ENCODE assay signal across 9 cellular contexts in the genomic region with DNA sequence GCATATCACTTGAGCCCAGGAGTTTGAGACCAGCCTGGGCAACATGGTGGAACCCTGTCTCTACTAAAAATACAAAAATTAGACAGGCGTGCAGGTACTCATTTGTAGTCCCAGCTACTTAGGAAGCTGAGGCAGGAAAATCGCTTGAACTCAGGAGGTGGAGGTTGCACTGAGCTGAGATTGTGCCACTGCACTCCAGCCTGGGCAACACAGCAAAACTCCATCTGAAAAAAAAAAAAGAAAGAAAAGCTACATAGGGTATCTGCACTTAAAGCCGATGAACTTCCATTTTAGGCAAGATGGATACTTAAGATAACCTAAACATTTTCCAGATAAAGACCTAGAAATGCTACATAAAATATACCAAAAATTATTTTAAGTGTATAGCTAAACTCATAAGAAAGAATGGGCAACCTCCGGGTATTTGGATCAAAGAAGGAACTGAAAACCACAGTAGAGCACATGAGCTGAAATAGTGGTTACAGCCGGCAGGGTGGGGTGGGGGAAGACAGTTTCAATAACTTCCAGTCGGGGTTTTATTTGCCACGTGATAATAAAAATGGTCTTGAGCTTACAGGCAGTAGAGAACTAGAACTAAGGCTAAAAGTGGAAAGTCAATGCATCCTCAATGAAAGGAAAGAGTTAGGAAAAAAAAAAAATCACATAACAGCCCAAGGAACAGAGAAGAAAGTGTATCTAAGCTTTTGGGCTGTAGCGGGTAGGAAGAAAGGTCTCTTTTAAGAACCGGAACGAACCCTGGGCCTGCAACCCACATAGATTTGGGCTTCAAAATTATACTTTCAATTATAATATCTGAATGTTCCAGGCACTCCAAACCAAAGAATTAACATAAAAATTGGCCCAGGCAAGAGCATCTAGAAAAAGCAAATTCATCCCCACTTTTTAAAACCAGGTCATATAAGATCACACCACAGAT. TPM values are rescaled to one million over a fixed set of nuclear protein-coding genes. Genes with fewer than 3 reads are reported as not detected.
DNase-seq lines count a peak whose midpoint lies in the region; ATAC-seq and TF ChIP-seq lines count a peak whose summit lies in the region.
"Had no signal": no experiment of that assay in that cellular context is flagged by ENCODE, and none has a peak within 500 bp of the region (broad histone marks: within the 10 kb centered on the region; RNA-seq: fewer than 3 reads in every experiment).

No MANE protein-coding gene starts in this region.

- no peaks in the 10 kb centered on the region for H3K9me3 ChIP-seq in mammary epithelial cell (replicated peaks; ENCODE audit: insufficient read depth, low read length)

- no peaks in the 10 kb centered on the region for H4K20me1 ChIP-seq in mammary epithelial cell (ENCODE audit: insufficient read depth, low read length)

- ATAC-seq in HG03139 (IDR thresholded peaks at IDR 0.05; ENCODE audit: unreplicated experiment), result peak; percentile 83

- H3K27ac ChIP-seq in mammary epithelial cell (ENCODE audit: insufficient read depth, low read depth, low read length), result no peak overlapping the region

- POLR2A ChIA-PET in MCF 10A (lab: Yijun Ruan, JAX), result interaction anchor here (0.6 to 4.4 kb wide), 4 partner anchors 75 to 129 kb away, joined by 3 to 31 read pairs (median 4); a partner anchor contains a TSS

- dilution Hi-C loops in mammary epithelial cell (cut with HindIII; ENCODE audit: low sequenced_read_pairs), result loop anchor here (5.0 kb wide), 1 partner anchor 73 kb away; no protein-coding TSS in a partner anchor

- H3K79me2 ChIP-seq in mammary epithelial cell (ENCODE audit: insufficient read depth, low read length), result peaks cover 7% of the 10 kb centered on the region

- H3K27me3 ChIP-seq in mammary epithelial cell (ENCODE audit: insufficient read depth, low read length), result no peaks in the 10 kb centered on the region

- no peak for TF ChIP-seq CTCF in MCF 10A (IDR thresholded peaks at IDR 0.05; ENCODE audit: unreplicated experiment)
- TF ChIP-seq CTCF in mammary epithelial cell (conservative IDR thresholded peaks at IDR 0.05 in 1 of 2, IDR thresholded peaks at IDR 0.05 in 1 of 2; ENCODE audit: extremely low read depth in 1 of 2, insufficient read depth in 1 of 2, low read depth in 1 of 2, low read length in 2 of 2), result no peak
- TF ChIP-seq CTCF in foreskin fibroblast (IDR thresholded peaks at IDR 0.05; ENCODE audit: low read depth, low read length), result no peak

- H3K4me1 ChIP-seq in mammary epithelial cell (ENCODE audit: insufficient read depth, low read length), result peaks cover 46% of the 10 kb centered on the region

- CTCF ChIA-PET in MCF 10A (lab: Yijun Ruan, JAX), result interaction anchor here (0.5 to 8.7 kb wide), 11 partner anchors 10 to 181 kb away, joined by 3 to 106 read pairs (median 3); no protein-coding TSS in a partner anchor
- CTCF ChIA-PET in mammary epithelial cell (lab: Charles Lee; ENCODE audit: low non-redundant PET), result no interaction called here

- 93% methylated on average over 10 of the region's 10 CpGs for WGBS in mammary epithelial cell (ENCODE audit: low coverage, missing lambda C conversion rate)

- H3K4me1 Mint-ChIP-seq in MCF 10A (ENCODE audit: insufficient read depth, unreplicated experiment), result peaks cover 38% of the 10 kb centered on the region
- H3K4me1 Mint-ChIP-seq in stimulated activated naive CD8-positive, alpha-beta T cell treated with anti-CD3 and anti-CD28 coated beads, Interleukin-15, Interleukin-2, amounts not matched to agents 100 ng/mL and 50 ng/mL, for 24 hours (ENCODE audit: low read depth), result peaks cover 55% of the 10 kb centered on the region

- no peak overlapping the region for H3K4me2 ChIP-seq in mammary epithelial cell (ENCODE audit: insufficient read depth, low read depth, low read length)

- no peaks in the 10 kb centered on the region for H3K36me3 ChIP-seq in mammary epithelial cell (ENCODE audit: insufficient read depth, low read length)

- intact Hi-C loops in MCF 10A (cut with micrococcal nuclease) (no loop called here), mammary epithelial cell (cut with micrococcal nuclease) (no loop called here)

- DNase-seq in MCF 10A (ENCODE audit: unreplicated experiment), result no peak
- no peak for DNase-seq in mammary epithelial cell
- DNase-seq in T-helper 9 cell, result peak; percentile 19
- DNase-seq in fibroblast of peridontal ligament (ENCODE audit: extremely low read depth), result peak; percentile 53
- no peak for DNase-seq in foreskin fibroblast
- DNase-seq in NCI-H446 (lab: John Stamatoyannopoulos, UW), result no peak
- DNase-seq: natural killer cell had no signal

- no peak overlapping the region for H2AFZ ChIP-seq in mammary epithelial cell (ENCODE audit: low read depth, low read length)

- no TSS peak for BruUV-seq in MCF 10A (replicated peaks; lab: Mats Ljungman, UMichigan)
- BruUV-seq in mammary epithelial cell (replicated peaks; lab: Mats Ljungman, UMichigan), result no TSS peak

- H3K4me3 Mint-ChIP-seq in MCF 10A (ENCODE audit: unreplicated experiment), result no peak overlapping the region
- H3K4me3 Mint-ChIP-seq in stimulated activated naive CD8-positive, alpha-beta T cell treated with anti-CD3 and anti-CD28 coated beads, Interleukin-15, Interleukin-2, amounts not matched to agents 100 ng/mL and 50 ng/mL, for 24 hours, result peak overlapping the region; percentile 50
- H3K4me3 Mint-ChIP-seq: natural killer cell had no signal

- H3K4me3 ChIP-seq in mammary epithelial cell (replicated peaks in 1 of 3; ENCODE audit: insufficient read depth in 1 of 3, low read depth in 2 of 3, low read length in 3 of 3) (no peak overlapping the region), foreskin fibroblast (ENCODE audit: low read depth in 1 of 2, low read length in 2 of 2) (no peak overlapping the region)

- in situ Hi-C loops in mammary epithelial cell (cut with MboI; ENCODE audit: low sequenced_read_pairs in 2 of 2), result no loop called here

- no peaks in the 10 kb centered on the region for H3K27me3 Mint-ChIP-seq in MCF 10A (ENCODE audit: insufficient read depth, unreplicated experiment)
- H3K27me3 Mint-ChIP-seq in stimulated activated naive CD8-positive, alpha-beta T cell treated with anti-CD3 and anti-CD28 coated beads, Interleukin-15, Interleukin-2, amounts not matched to agents 100 ng/mL and 50 ng/mL, for 24 hours, result peaks cover 25% of the 10 kb centered on the region

- H3K36me3 Mint-ChIP-seq in MCF 10A (ENCODE audit: insufficient read depth, unreplicated experiment), result peaks cover 32% of the 10 kb centered on the region
- peaks cover 76% of the 10 kb centered on the region for H3K36me3 Mint-ChIP-seq in stimulated activated naive CD8-positive, alpha-beta T cell treated with anti-CD3 and anti-CD28 coated beads, Interleukin-15, Interleukin-2, amounts not matched to agents 100 ng/mL and 50 ng/mL, for 24 hours (ENCODE audit: low read depth)

- H3K9ac ChIP-seq in mammary epithelial cell (ENCODE audit: insufficient read depth, low read length), result no peak overlapping the region

- H3K9me3 Mint-ChIP-seq in MCF 10A (ENCODE audit: unreplicated experiment), result no peaks in the 10 kb centered on the region
- no peaks in the 10 kb centered on the region for H3K9me3 Mint-ChIP-seq in stimulated activated naive CD8-positive, alpha-beta T cell treated with anti-CD3 and anti-CD28 coated beads, Interleukin-15, Interleukin-2, amounts not matched to agents 100 ng/mL and 50 ng/mL, for 24 hours
- H3K9me3 Mint-ChIP-seq: natural killer cell had no signal

- H3K27ac Mint-ChIP-seq in MCF 10A (ENCODE audit: low read depth, unreplicated experiment), result peak overlapping the region; percentile 19
- peak overlapping the region; percentile 73 for H3K27ac Mint-ChIP-seq in stimulated activated naive CD8-positive, alpha-beta T cell treated with anti-CD3 and anti-CD28 coated beads, Interleukin-15, Interleukin-2, amounts not matched to agents 100 ng/mL and 50 ng/mL, for 24 hours

RNA-seq across cellular contexts. Expression of a gene that starts 53.1 kb away (rescaled TPM):
- total RNA-seq in MCF 10A (2022) (41.3 and 44.7 TPM in 2 replicates), mammary epithelial cell (10 to 100 TPM; 18.0 to 35.9 TPM)
- polyA plus RNA-seq in mammary epithelial cell, result 18.1 TPM
- polyA minus RNA-seq in mammary epithelial cell, result 44.1 TPM

Comparison
In these comparisons a context has a peak if more than half of its experiments do, and no peak if none do; other contexts are left out.
1. DNase-seq: peak in T-helper 9 cell (single experiment) and fibroblast of peridontal ligament (single experiment); none in MCF 10A (single experiment), mammary epithelial cell (single experiment), foreskin fibroblast (0 of 2) and NCI-H446 (0 of 2).